In the genomic region with DNA sequence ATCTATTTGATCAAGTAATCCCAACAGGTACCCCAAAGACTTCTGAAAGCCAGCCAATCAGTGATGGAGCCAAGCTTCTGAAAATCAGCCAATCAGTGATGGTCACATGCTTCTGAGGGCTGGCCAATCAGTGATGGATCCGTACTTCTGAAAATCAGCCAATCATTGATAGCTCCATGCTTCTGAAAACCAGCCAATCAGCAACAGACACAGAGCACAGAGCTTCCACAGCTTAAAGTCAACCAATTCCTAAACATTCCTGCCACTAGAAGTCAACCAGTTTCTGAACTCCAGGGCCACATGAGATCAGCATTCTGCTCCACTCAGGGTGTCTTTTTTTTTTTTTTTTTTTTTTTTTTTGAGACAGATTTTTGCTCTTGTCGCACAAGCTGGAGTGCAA, we compare ENCODE assay signal across 7 cellular contexts. TPM values are rescaled to one million over a fixed set of nuclear protein-coding genes. Genes with fewer than 3 reads are reported as not detected.
DNase-seq lines count a peak whose midpoint lies in the region; ATAC-seq and TF ChIP-seq lines count a peak whose summit lies in the region.
"Had no signal": no experiment of that assay in that cellular context is flagged by ENCODE, and none has a peak within 500 bp of the region (broad histone marks: within the 10 kb centered on the region; RNA-seq: fewer than 3 reads in every experiment).

No MANE protein-coding gene starts in this region.

- peak; percentile 24 for DNase-seq in activated CD4-positive, alpha-beta T cell treated with anti-CD3 and anti-CD28 coated beads for 48 hours
- DNase-seq in activated CD4-positive, alpha-beta T cell treated with anti-CD3 and anti-CD28 coated beads for 1 hour: no peak
- DNase-seq in astrocyte of the spinal cord (ENCODE audit: low read depth, low spot score): peak; percentile 29
- DNase-seq in testis: peak; percentile 56
- DNase-seq in sciatic nerve (ENCODE audit: low spot score): no peak
- no peak for DNase-seq in SIG-M5 treated with dmso at 0.1 percent for 504 hours (lab: John Stamatoyannopoulos, UW; ENCODE audit: unreplicated experiment)

- no peaks in the 10 kb centered on the region for H3K27me3 ChIP-seq in testis
- H3K27me3 ChIP-seq: BLaER1 treated with 17β-estradiol and CSF1 and Interleukin-3, amounts not matched to agents 10 nM and 100 nM had no signal

- H3K4me3 ChIP-seq in astrocyte of the spinal cord (ENCODE audit: low read depth, low read length) (no peak overlapping the region), testis (no peak overlapping the region)
- H3K4me3 ChIP-seq: BLaER1 treated with 17β-estradiol and CSF1 and Interleukin-3, amounts not matched to agents 10 nM and 100 nM had no signal

- WGBS in testis, 2 donors: 68 to 77% methylated on average over 2 of the region's 2 CpGs

- no peaks in the 10 kb centered on the region for H3K4me1 ChIP-seq in testis

- TF ChIP-seq CTCF in astrocyte of the spinal cord (IDR thresholded peaks at IDR 0.05; ENCODE audit: low read depth, low read length) (no peak), testis (IDR thresholded peaks at IDR 0.05) (no peak)

- no peaks in the 10 kb centered on the region for H3K9me3 ChIP-seq in testis
- H3K9me3 ChIP-seq: BLaER1 treated with 17β-estradiol and CSF1 and Interleukin-3, amounts not matched to agents 10 nM and 100 nM had no signal

- H3K27ac ChIP-seq in testis: no peak overlapping the region
- H3K27ac ChIP-seq: BLaER1 treated with 17β-estradiol and CSF1 and Interleukin-3, amounts not matched to agents 10 nM and 100 nM had no signal

- in situ Hi-C loops in astrocyte of the spinal cord (cut with HindIII; ENCODE audit: low sequenced_read_pairs): no loop called here

- intact Hi-C loops in testis (cut with DNase I; ENCODE audit: low total_unique reads): loop anchor here (10.0 kb wide), 1 partner anchor 200 kb away; a partner anchor contains a TSS
- intact Hi-C loops in sciatic nerve (cut with DNase I): loop anchor here (10.0 kb wide), 1 partner anchor 170 kb away; a partner anchor contains a TSS

- no peak for ATAC-seq in sciatic nerve

- no peak for TF ChIP-seq POLR2A in testis (IDR thresholded peaks at IDR 0.05)

- H3K36me3 ChIP-seq in testis (ENCODE audit: low read depth, missing control alignments): no peaks in the 10 kb centered on the region
- H3K36me3 ChIP-seq: BLaER1 treated with 17β-estradiol and CSF1 and Interleukin-3, amounts not matched to agents 10 nM and 100 nM had no signal

RNA-seq across cellular contexts. Expression of a gene that starts 8.2 kb away (rescaled TPM):
- total RNA-seq in testis (10 to 100 TPM in 1 of 2 donors, 1 to 10 TPM in 1; 5.6 to 11.9 TPM), sciatic nerve (22.2 TPM)
- 8.8 TPM for polyA plus RNA-seq in testis (ENCODE audit: insufficient read depth, low read depth, low replicate concordance)

RNA-seq across cellular contexts. Expression of a gene that starts 23.9 kb away (rescaled TPM):
- total RNA-seq in testis: 10 to 100 TPM; 12.8 to 22.3 TPM
- 19.9 TPM for polyA plus RNA-seq in testis (ENCODE audit: insufficient read depth, low read depth, low replicate concordance)
- total RNA-seq in sciatic nerve: 519 TPM

RNA-seq across cellular contexts. Expression of a gene that starts 27.7 kb away (rescaled TPM):
- total RNA-seq in testis (10 to 100 TPM; 37.2 to 40.9 TPM), sciatic nerve (95.8 TPM)
- 48.3 TPM for polyA plus RNA-seq in testis (ENCODE audit: insufficient read depth, low read depth, low replicate concordance)

RNA-seq across cellular contexts. Expression of a gene that starts 33.6 kb away (rescaled TPM):
- total RNA-seq in testis (10 to 100 TPM; 58.5 to 67.4 TPM), sciatic nerve (38.0 TPM)
- polyA plus RNA-seq in testis (ENCODE audit: insufficient read depth, low read depth, low replicate concordance): 38.0 TPM

RNA-seq across cellular contexts. Expression of a gene that starts 54.1 kb away (rescaled TPM):
- 10 to 100 TPM; 24.5 to 55.2 TPM for total RNA-seq in testis
- 72.6 TPM for polyA plus RNA-seq in testis (ENCODE audit: insufficient read depth, low read depth, low replicate concordance)
- 1.1 TPM for total RNA-seq in sciatic nerve

Comparison
In these comparisons a context has a peak if more than half of its experiments do, and no peak if none do; other contexts are left out.
1. DNase-seq: peak in activated CD4-positive, alpha-beta T cell treated with anti-CD3 and anti-CD28 coated beads for 48 hours (single experiment), astrocyte of the spinal cord (single experiment) and testis (single experiment); none in activated CD4-positive, alpha-beta T cell treated with anti-CD3 and anti-CD28 coated beads for 1 hour (single experiment), sciatic nerve (single experiment) and SIG-M5 treated with dmso at 0.1 percent for 504 hours (single experiment).
2. RNA of a gene that starts 23.9 kb away (total RNA-seq): 519 TPM in sciatic nerve (single experiment); 12.8 to 22.3 TPM in testis; every median in the first group is over 10 times any median in the second.